1 cellular context compared by ENCODE assay signal in the genomic region with DNA sequence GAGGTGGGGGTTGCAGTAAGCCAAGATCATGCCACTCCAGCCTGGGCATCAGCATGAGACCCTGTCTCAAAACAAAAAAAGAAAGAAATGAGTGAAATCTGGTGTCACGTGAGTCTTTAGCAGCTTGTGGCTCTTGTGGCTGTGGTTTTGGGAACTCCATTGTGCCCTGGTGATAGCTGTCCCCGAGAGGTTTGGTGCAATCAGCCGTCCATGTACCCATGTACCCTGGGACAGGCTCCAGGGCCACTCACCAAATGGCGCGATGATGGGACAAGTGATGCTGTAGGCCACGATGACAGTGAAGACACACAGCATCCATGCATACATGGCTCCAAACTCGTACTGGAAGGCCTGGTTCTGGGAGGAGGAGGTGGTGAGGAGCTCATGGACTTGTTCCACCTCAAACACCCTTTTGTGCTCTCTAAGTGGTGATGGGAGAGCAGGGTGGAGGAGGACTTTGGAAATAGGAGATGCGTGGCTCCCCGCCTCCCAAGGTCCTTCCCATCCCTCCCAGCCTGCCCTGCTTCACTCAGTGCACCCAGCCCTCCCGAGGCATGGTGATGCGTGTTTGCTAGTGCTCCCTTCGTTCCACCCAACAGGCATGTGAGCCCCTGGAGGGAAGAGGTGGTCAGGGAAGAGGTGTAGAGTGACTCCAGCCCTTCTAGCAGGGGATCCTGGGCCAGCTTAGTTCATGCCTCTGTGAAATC.
TF ChIP-seq lines count a peak whose summit lies in the region.

No MANE protein-coding gene starts in this region.

TF ChIP-seq in HepG2, 621 proteins besides CTCF, POLR2A, EP300 and RAD21:
- TF ChIP-seq, protein P1, sequence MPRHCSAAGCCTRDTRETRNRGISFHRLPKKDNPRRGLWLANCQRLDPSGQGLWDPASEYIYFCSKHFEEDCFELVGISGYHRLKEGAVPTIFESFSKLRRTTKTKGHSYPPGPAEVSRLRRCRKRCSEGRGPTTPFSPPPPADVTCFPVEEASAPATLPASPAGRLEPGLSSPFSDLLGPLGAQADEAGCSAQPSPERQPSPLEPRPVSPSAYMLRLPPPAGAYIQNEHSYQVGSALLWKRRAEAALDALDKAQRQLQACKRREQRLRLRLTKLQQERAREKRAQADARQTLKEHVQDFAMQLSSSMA (CRISPR knock-in tag; IDR thresholded peaks at IDR 0.05) = no peak
- peak; percentile 35 for TF ChIP-seq RBM22 (optimal IDR thresholded peaks at IDR 0.05; ENCODE audit: low read length)
- TF ChIP-seq FOXK1 (CRISPR knock-in tag; IDR thresholded peaks at IDR 0.05; ENCODE audit: borderline replicate concordance, low read depth) = no peak
